11 cellular contexts compared by ENCODE assay signal in the genomic region with DNA sequence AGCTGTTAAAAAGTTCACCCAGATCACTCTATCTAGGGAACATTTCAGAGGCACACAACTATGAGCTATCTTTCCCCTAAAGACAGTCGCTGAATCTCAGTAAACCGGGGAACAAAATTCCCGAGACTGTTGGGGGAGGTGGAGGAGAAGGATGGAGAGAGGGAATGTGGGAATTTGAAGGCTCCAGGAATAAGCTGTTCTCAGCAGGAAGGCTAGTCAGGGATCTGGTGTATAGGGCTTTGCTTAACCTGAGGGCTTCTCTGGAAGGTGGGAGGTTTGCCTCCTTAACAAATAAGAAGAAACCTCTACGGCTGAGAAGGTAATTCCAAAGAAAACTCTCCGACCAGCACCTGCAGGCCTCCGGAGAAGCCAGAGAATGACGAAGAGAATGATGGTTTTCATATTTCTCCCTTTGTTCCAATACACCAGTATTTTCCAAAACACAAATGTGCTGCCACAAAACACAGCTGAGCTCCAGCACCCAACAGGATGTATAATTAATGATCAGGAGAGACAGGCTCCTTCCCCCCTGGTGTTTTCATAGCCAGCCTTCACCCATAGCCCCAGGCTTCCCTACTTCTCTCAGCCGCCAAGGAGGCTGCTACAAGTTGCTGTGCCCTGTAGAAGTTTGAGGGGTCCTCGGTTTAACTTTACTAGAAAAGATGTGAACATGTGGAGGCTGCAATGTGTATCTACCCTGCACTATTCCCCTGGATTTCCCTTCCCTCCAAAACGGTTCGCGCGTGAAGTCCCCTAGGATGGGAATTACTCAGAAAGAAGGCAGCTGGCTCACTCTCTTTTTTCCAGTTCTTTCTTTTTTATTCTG.
DNase-seq lines count a peak whose midpoint lies in the region; ATAC-seq and TF ChIP-seq lines count a peak whose summit lies in the region.
"Had no signal": no experiment of that assay in that cellular context is flagged by ENCODE, and none has a peak within 500 bp of the region (broad histone marks: within the 10 kb centered on the region; RNA-seq: fewer than 3 reads in every experiment).

No MANE protein-coding gene starts in this region.

- no peak for ATAC-seq in RWPE2 (ENCODE audit: low read depth)
- no peak for ATAC-seq in GM21447 (IDR thresholded peaks at IDR 0.05; ENCODE audit: unreplicated experiment)
- ATAC-seq: heart right ventricle had no signal

- POLR2A ChIA-PET in RWPE1 (lab: Yijun Ruan, JAX; ENCODE audit: low non-redundant PET), result no interaction called here

- H3K9me3 ChIP-seq in ES-I3 (ENCODE audit: control insufficient read depth, insufficient read depth, low read length) (no peaks in the 10 kb centered on the region), RWPE2 (ENCODE audit: severe bottlenecking) (no peaks in the 10 kb centered on the region)
- H3K9me3 ChIP-seq: heart right ventricle had no signal

- H3K4me1 ChIP-seq in ES-I3 (ENCODE audit: insufficient read depth, low read length), result peaks cover 11% of the 10 kb centered on the region
- H3K4me1 ChIP-seq in RWPE2 (ENCODE audit: insufficient read depth, poor library complexity, severe bottlenecking), result peaks cover 4% of the 10 kb centered on the region

- H3K27ac ChIP-seq in RWPE2 (ENCODE audit: poor library complexity, severe bottlenecking) (no peak overlapping the region), RWPE1 (no peak overlapping the region; the same call in 1 of the 2 replicates)
- H3K27ac ChIP-seq: heart right ventricle had no signal

- no peaks in the 10 kb centered on the region for H3K27me3 ChIP-seq in RWPE2 (ENCODE audit: insufficient read depth, poor library complexity, severe bottlenecking)

- no peak for DNase-seq in RWPE2 (ENCODE audit: low spot score)
- DNase-seq in foreskin fibroblast, result no peak
- no peak for DNase-seq in skeletal muscle cell (ENCODE audit: low read depth)
- DNase-seq in HuH-7.5 (ENCODE audit: low spot score), result no peak
- no peak for DNase-seq in NCI-H1436 (lab: John Stamatoyannopoulos, UW)
- DNase-seq in RWPE1 (ENCODE audit: low spot score), result no peak
- DNase-seq: heart right ventricle; stimulated activated naive CD4-positive, alpha-beta T cell treated with Interleukin-2 at 50 U/mL for 16 hours; T-helper 9 cell had no signal

- H3K4me3 ChIP-seq in RWPE2 (ENCODE audit: severe bottlenecking), result peak overlapping the region; percentile 94
- peak overlapping the region; percentile 56 to 89 for H3K4me3 ChIP-seq in foreskin fibroblast (ENCODE audit: low read depth in 1 of 2, low read length in 2 of 2)
- H3K4me3 ChIP-seq in skeletal muscle cell (ENCODE audit: low read depth, low read length), result peak overlapping the region; percentile 83

- peak overlapping the region; percentile 74; the same call in 1 of the 2 replicates for H3K9ac ChIP-seq in ES-I3 (ENCODE audit: low read depth, low read length)

- TF ChIP-seq CTCF in RWPE2 (IDR thresholded peaks at IDR 0.05; ENCODE audit: poor library complexity, severe bottlenecking) (no peak), foreskin fibroblast (IDR thresholded peaks at IDR 0.05; ENCODE audit: low read depth, low read length) (no peak), RWPE1 (conservative IDR thresholded peaks at IDR 0.05; ENCODE audit: low read depth) (no peak)

- H3K36me3 ChIP-seq in ES-I3 (ENCODE audit: insufficient read depth, low read length), result no peaks in the 10 kb centered on the region
- no peaks in the 10 kb centered on the region for H3K36me3 ChIP-seq in RWPE2 (ENCODE audit: low read depth)
- H3K36me3 ChIP-seq: heart right ventricle had no signal

- CTCF ChIA-PET in RWPE1 (lab: Yijun Ruan, JAX), result interaction anchor here (1.1 to 1.6 kb wide), 2 partner anchors 76 to 462 kb away, joined by 4 to 5 read pairs; no protein-coding TSS in a partner anchor
